Comparison of ENCODE assay signal across 1 cellular context in genomic region chr11:804599-804964, GRCh38.
TF ChIP-seq lines count a peak whose summit lies in the region.

No MANE protein-coding gene starts in this region.

TF ChIP-seq in SK-N-SH treated with all-trans-retinoic acid at 6 μM for 48 hours, 23 proteins besides CTCF, POLR2A, EP300 and RAD21:
- TF ChIP-seq TSHZ2 (CRISPR knock-in tag; IDR thresholded peaks at IDR 0.05): no peak
